ENCODE assay signal across 1 cellular context in the genomic region with DNA sequence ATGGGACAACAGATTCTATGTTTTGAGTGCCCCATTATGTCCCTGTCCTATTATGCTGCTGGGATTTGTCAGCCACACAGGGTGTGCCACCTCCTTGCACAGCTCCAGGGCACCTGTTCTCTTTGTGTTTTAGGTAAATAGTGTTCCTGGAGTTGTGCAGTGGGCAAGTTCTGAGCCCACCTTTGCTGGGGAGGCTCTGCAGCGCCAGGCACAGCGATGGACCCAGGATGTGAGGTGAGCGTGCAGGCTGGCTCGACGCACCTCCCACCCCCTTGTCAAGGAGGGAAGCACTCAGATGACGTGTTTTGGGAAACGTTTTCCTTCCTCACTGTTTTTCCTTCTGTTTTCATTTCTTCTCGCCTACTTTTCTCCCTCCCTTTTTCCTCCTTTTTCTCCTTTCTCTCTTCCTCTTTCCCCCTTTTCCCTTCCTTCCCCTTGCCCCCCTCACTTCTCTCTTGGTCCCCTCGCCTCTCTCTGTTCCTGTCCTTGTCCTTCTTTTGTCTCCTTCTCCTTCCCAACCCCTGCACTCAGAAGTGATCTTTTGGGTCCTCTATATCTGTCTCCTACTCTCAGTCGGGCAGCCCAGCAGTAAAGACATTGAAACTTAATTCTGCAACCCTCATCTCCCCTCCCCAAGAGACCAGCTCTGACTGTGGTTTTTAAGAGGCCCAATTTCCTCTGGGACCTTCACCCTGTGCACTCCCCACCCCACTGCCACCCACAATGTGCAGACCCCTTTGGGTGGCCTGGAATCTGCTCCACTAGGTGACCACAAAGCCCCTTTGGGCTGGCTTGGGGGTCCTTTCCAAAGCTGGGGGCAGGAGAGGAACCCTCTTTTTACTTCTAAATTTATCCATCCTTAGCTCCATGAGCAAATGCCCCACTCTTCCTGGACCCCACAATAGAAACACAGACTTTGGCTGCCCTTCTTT.
TF ChIP-seq lines count a peak whose summit lies in the region.

No MANE protein-coding gene starts in this region.

TF ChIP-seq in WTC11, 78 proteins besides CTCF, POLR2A, EP300 and RAD21 (continued from another document):
- TF ChIP-seq, protein P1, sequence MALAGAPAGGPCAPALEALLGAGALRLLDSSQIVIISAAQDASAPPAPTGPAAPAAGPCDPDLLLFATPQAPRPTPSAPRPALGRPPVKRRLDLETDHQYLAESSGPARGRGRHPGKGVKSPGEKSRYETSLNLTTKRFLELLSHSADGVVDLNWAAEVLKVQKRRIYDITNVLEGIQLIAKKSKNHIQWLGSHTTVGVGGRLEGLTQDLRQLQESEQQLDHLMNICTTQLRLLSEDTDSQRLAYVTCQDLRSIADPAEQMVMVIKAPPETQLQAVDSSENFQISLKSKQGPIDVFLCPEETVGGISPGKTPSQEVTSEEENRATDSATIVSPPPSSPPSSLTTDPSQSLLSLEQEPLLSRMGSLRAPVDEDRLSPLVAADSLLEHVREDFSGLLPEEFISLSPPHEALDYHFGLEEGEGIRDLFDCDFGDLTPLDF (CRISPR knock-in tag; IDR thresholded peaks at IDR 0.05) = no peak
- TF ChIP-seq, protein P2, sequence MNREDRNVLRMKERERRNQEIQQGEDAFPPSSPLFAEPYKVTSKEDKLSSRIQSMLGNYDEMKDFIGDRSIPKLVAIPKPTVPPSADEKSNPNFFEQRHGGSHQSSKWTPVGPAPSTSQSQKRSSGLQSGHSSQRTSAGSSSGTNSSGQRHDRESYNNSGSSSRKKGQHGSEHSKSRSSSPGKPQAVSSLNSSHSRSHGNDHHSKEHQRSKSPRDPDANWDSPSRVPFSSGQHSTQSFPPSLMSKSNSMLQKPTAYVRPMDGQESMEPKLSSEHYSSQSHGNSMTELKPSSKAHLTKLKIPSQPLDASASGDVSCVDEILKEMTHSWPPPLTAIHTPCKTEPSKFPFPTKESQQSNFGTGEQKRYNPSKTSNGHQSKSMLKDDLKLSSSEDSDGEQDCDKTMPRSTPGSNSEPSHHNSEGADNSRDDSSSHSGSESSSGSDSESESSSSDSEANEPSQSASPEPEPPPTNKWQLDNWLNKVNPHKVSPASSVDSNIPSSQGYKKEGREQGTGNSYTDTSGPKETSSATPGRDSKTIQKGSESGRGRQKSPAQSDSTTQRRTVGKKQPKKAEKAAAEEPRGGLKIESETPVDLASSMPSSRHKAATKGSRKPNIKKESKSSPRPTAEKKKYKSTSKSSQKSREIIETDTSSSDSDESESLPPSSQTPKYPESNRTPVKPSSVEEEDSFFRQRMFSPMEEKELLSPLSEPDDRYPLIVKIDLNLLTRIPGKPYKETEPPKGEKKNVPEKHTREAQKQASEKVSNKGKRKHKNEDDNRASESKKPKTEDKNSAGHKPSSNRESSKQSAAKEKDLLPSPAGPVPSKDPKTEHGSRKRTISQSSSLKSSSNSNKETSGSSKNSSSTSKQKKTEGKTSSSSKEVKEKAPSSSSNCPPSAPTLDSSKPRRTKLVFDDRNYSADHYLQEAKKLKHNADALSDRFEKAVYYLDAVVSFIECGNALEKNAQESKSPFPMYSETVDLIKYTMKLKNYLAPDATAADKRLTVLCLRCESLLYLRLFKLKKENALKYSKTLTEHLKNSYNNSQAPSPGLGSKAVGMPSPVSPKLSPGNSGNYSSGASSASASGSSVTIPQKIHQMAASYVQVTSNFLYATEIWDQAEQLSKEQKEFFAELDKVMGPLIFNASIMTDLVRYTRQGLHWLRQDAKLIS (CRISPR knock-in tag; IDR thresholded peaks at IDR 0.05; ENCODE audit: borderline replicate concordance) = no peak
- TF ChIP-seq, protein P3, sequence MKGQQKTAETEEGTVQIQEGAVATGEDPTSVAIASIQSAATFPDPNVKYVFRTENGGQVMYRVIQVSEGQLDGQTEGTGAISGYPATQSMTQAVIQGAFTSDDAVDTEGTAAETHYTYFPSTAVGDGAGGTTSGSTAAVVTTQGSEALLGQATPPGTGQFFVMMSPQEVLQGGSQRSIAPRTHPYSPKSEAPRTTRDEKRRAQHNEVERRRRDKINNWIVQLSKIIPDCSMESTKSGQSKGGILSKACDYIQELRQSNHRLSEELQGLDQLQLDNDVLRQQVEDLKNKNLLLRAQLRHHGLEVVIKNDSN (CRISPR knock-in tag; IDR thresholded peaks at IDR 0.05) = no peak
- TF ChIP-seq SP1 (CRISPR knock-in tag; conservative IDR thresholded peaks at IDR 0.05) = no peak
- TF ChIP-seq MXD4 (CRISPR knock-in tag; IDR thresholded peaks at IDR 0.05; ENCODE audit: borderline replicate concordance) = no peak
- TF ChIP-seq MYBL2 (CRISPR knock-in tag; IDR thresholded peaks at IDR 0.05) = no peak
- no peak for TF ChIP-seq ATF2 (CRISPR knock-in tag; IDR thresholded peaks at IDR 0.05; ENCODE audit: borderline replicate concordance, low read depth)
